In the genomic region with DNA sequence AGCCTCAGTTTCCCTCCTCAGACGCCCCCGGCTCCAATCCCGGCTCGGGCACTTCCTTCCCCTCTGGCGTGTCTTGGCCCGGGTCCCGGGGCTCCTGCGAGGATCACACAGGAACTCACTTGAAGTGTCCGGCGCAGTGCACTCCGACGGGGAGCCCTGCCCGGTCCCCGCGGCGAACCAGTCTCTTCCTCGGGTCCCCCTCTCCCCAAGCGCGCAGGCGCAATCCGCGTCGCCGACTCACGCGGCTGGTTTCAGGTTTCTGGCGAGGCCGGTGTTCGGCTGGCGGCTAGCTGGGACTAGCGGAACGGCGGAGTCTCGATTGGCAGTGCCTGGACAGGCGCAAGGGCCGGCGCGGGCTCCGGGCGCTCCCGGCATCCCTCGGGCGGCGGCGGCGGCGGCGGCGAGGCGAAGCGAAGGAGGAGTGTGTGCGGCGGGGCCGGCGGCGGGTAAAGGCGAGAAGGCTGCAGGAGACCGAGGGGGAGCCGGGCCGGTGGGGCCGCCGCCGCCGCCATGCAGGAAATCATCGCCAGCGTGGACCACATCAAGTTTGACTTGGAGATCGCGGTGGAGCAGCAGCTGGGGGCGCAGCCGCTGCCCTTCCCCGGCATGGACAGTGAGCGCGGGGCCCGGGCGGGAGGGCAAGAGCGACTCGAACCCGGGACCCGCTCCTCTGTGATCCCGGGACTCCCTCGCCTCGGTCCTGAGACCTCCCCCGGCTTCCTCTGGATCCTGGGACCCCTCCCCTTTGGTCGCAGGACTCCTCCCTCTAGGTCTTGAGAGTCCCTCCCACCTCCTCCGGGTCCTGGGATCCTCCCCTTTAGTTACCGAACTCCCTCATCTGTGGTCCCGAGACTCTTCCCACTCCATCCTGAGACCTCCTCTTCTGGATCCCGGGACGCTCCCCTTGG, we compare ENCODE assay signal across 8 cellular contexts. TPM values are rescaled to one million over a fixed set of nuclear protein-coding genes. Genes with fewer than 3 reads are reported as not detected.
DNase-seq lines count a peak whose midpoint lies in the region; ATAC-seq and TF ChIP-seq lines count a peak whose summit lies in the region.

A gene (plus strand): TSS at position 371 of the 908 bp plus-strand sequence. CDS start 140 bp downstream, at position 511.
A gene with protein sequence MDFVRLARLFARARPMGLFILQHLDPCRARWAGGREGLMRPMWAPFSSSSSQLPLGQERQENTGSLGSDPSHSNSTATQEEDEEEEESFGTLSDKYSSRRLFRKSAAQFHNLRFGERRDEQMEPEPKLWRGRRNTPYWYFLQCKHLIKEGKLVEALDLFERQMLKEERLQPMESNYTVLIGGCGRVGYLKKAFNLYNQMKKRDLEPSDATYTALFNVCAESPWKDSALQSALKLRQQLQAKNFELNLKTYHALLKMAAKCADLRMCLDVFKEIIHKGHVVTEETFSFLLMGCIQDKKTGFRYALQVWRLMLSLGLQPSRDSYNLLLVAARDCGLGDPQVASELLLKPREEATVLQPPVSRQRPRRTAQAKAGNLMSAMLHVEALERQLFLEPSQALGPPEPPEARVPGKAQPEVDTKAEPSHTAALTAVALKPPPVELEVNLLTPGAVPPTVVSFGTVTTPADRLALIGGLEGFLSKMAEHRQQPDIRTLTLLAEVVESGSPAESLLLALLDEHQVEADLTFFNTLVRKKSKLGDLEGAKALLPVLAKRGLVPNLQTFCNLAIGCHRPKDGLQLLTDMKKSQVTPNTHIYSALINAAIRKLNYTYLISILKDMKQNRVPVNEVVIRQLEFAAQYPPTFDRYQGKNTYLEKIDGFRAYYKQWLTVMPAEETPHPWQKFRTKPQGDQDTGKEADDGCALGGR (minus strand): TSS at position 226 of the 908 bp plus-strand sequence. CDS start 3,556 bp downstream, outside the sequence.

- ATAC-seq in GM19035 (IDR thresholded peaks at IDR 0.05; ENCODE audit: unreplicated experiment) = peak; percentile 92
- ATAC-seq in HG03342 (IDR thresholded peaks at IDR 0.05; ENCODE audit: unreplicated experiment) = peak; percentile 90

- no peaks in the 10 kb centered on the region for H3K27me3 ChIP-seq in kidney epithelial cell (ENCODE audit: control insufficient read depth, insufficient read depth, low read length)

- TF ChIP-seq CTCF in kidney epithelial cell (IDR thresholded peaks at IDR 0.05; ENCODE audit: insufficient read depth, low read length, poor library complexity, severe bottlenecking) = no peak

- DNase-seq in AG20443 (ENCODE audit: low spot score) (peak; percentile 100), NCI-H345 treated with DMSO at 0.1 percent for 48 hours (lab: John Stamatoyannopoulos, UW; ENCODE audit: unreplicated experiment) (peak; percentile 82), cerebellar nuclear complex (lab: John Stamatoyannopoulos, UW) (peak; percentile 55 to 77), kidney epithelial cell (ENCODE audit: low read depth) (peak; percentile 79)
- DNase-seq in activated CD4-positive, CD25-positive, alpha-beta regulatory T cell treated with anti-CD3 and anti-CD28 coated beads, Interleukin-2, amount 50 U/mL, for 72 hours = peak; percentile 90
- peak; percentile 96 for DNase-seq in stimulated activated CD4-positive, alpha-beta T cell treated with anti-CD3 and anti-CD28 coated beads, Interleukin-15, amount 100 ng/mL, for 24 hours

- H3K4me3 ChIP-seq in kidney epithelial cell (ENCODE audit: low read depth, low read length) = peak within 1 kb of the TSS; percentile 99

- peaks cover 1% of the 10 kb centered on the region for H3K36me3 ChIP-seq in kidney epithelial cell (ENCODE audit: control insufficient read depth, insufficient read depth, low read length)

RNA-seq across cellular contexts. Expression of the first gene that starts in this region (rescaled TPM):
- total RNA-seq in kidney epithelial cell = 31.7 and 38.4 TPM in 2 replicates

RNA-seq across cellular contexts. Expression of the second gene that starts in this region (rescaled TPM):
- 5.6 and 13.2 TPM in 2 replicates for total RNA-seq in kidney epithelial cell

Comparison
In these comparisons a context has a peak if more than half of its experiments do, and no peak if none do; other contexts are left out.
1. Peak in every context shown above with its lines: DNase-seq, ATAC-seq and H3K4me3 ChIP-seq.